8 cellular contexts compared by ENCODE assay signal in the genomic region with DNA sequence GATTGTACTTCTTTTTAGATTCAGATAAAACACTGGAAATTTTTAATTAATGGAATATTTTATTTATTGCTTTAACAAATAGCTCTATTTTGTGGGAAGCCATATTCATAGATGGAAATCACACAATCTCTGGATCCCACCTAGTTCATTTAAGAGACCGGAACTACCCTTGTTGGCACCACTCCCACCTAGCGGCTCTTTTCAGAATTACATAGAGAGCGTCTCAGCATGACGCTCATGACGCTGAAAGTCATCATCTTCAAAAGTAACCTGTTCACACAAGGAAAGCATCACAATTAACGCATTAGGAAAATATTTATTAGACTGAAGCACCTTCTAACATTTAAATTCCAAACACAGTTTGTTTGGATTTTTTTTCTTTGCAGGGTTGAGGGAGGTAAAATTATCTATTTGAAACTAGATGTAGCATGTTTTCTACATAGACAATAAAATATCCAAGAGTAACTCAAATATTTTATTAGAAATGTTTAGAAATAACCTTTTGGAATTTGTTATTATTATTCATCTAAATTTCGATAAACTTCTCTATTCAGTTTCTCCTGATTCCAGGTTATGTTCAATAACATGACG.
DNase-seq lines count a peak whose midpoint lies in the region; ATAC-seq and TF ChIP-seq lines count a peak whose summit lies in the region.

No MANE protein-coding gene starts in this region.

- H3K36me3 ChIP-seq in heart left ventricle (no peaks in the 10 kb centered on the region), HAP-1 (replicated peaks) (no peaks in the 10 kb centered on the region), Loucy (ENCODE audit: insufficient read depth, low read length) (no peaks in the 10 kb centered on the region), right lobe of liver (no peaks in the 10 kb centered on the region)

- H3K9ac ChIP-seq in Loucy (ENCODE audit: low read depth, low read length, poor library complexity, severe bottlenecking), result no peak overlapping the region

- peaks cover 0 to 4% (median 0%) of the 10 kb centered on the region in 12 donors for H3K9me3 ChIP-seq in heart left ventricle
- H3K9me3 ChIP-seq in HAP-1, result no peaks in the 10 kb centered on the region
- H3K9me3 ChIP-seq in Loucy (ENCODE audit: insufficient read depth, low read depth, low read length), result no peaks in the 10 kb centered on the region
- no peaks in the 10 kb centered on the region for H3K9me3 ChIP-seq in right lobe of liver

- 44 to 54% (median 46%) methylated on average over 8 of the region's 8 CpGs for WGBS in heart left ventricle, 4 donors
- 22% methylated on average over 8 of the region's 8 CpGs for WGBS in right lobe of liver (ENCODE audit: insufficient coverage, low coverage, low lambda C conversion rate, missing lambda C conversion rate)

- no peak for TF ChIP-seq POLR2A in heart left ventricle (IDR thresholded peaks at IDR 0.05)
- TF ChIP-seq POLR2A in right lobe of liver (IDR thresholded peaks at IDR 0.05), result no peak

- in situ Hi-C loops in HAP-1 (cut with MboI; ENCODE audit: low sequenced_read_pairs), result no loop called here

- H4K20me1 ChIP-seq in Loucy (ENCODE audit: insufficient read depth, low read length, poor library complexity, severe bottlenecking), result no peaks in the 10 kb centered on the region

- H3K27me3 ChIP-seq in heart left ventricle, result no peaks in the 10 kb centered on the region
- H3K27me3 ChIP-seq in HAP-1 (ENCODE audit: low read depth), result no peaks in the 10 kb centered on the region
- no peaks in the 10 kb centered on the region for H3K27me3 ChIP-seq in Loucy (ENCODE audit: insufficient read depth, low read length, poor library complexity, severe bottlenecking)
- H3K27me3 ChIP-seq in right lobe of liver, result no peaks in the 10 kb centered on the region

- H3K27ac Mint-ChIP-seq in activated CD4-positive, alpha-beta memory T cell treated with anti-CD3 and anti-CD28 coated beads for 36 hours, result no peak overlapping the region

- H3K27me3 Mint-ChIP-seq in activated CD4-positive, alpha-beta memory T cell treated with anti-CD3 and anti-CD28 coated beads for 36 hours, result peaks cover 2% of the 10 kb centered on the region

- CTCF ChIA-PET in activated CD4-positive, alpha-beta memory T cell treated with anti-CD3 and anti-CD28 coated beads for 36 hours (lab: Charles Lee), result no interaction called here

- no peaks in the 10 kb centered on the region for H3K4me1 Mint-ChIP-seq in activated CD4-positive, alpha-beta memory T cell treated with anti-CD3 and anti-CD28 coated beads for 36 hours (ENCODE audit: low read depth)

- no peaks in the 10 kb centered on the region for H3K4me1 ChIP-seq in heart left ventricle
- H3K4me1 ChIP-seq in HAP-1, result no peaks in the 10 kb centered on the region
- no peaks in the 10 kb centered on the region for H3K4me1 ChIP-seq in Loucy (ENCODE audit: insufficient read depth, low read length, poor library complexity, severe bottlenecking)
- no peaks in the 10 kb centered on the region for H3K4me1 ChIP-seq in right lobe of liver

- intact Hi-C loops in heart left ventricle (cut with DNase I), result loop anchor here in 1 of 10 donors (10.0 kb wide), 1 partner anchor 501 kb away; no protein-coding TSS in a partner anchor
- intact Hi-C loops in Right ventricle myocardium superior (cut with DNase I), result no loop called here
- intact Hi-C loops in activated CD4-positive, alpha-beta memory T cell treated with anti-CD3 and anti-CD28 coated beads for 36 hours (cut with micrococcal nuclease), result no loop called here
- intact Hi-C loops in right lobe of liver (cut with DNase I), result no loop called here

- H3K9me2 ChIP-seq in Loucy (replicated peaks; ENCODE audit: low read depth, low read length), result no peaks in the 10 kb centered on the region

- no peaks in the 10 kb centered on the region for H3K36me3 Mint-ChIP-seq in activated CD4-positive, alpha-beta memory T cell treated with anti-CD3 and anti-CD28 coated beads for 36 hours

- H3K27ac ChIP-seq in heart left ventricle (no peak overlapping the region), right lobe of liver (no peak overlapping the region)

- POLR2A ChIA-PET in activated CD4-positive, alpha-beta memory T cell treated with anti-CD3 and anti-CD28 coated beads for 36 hours (lab: Charles Lee), result no interaction called here

- TF ChIP-seq CTCF in heart left ventricle (IDR thresholded peaks at IDR 0.05) (peak; percentile 50 to 75 (median 60)), Loucy (conservative IDR thresholded peaks at IDR 0.05; ENCODE audit: low read length) (peak; percentile 83), right lobe of liver (IDR thresholded peaks at IDR 0.05) (peak; percentile 41 to 69 (median 55))

- no peaks in the 10 kb centered on the region for H3K79me2 ChIP-seq in Loucy (ENCODE audit: insufficient read depth, low read length)

- H3K4me3 Mint-ChIP-seq in activated CD4-positive, alpha-beta memory T cell treated with anti-CD3 and anti-CD28 coated beads for 36 hours, result no peak overlapping the region

- H3K4me2 ChIP-seq in Loucy (ENCODE audit: low read depth, low read length, poor library complexity, severe bottlenecking), result no peak overlapping the region

- peak in 2 of 5 donors; percentile 8 to 36 for DNase-seq in heart left ventricle
- DNase-seq in Right ventricle myocardium superior, result no peak
- DNase-seq in HAP-1 (ENCODE audit: low spot score in 2 of 2), result peak; percentile 7 to 78
- DNase-seq in activated CD4-positive, alpha-beta memory T cell treated with anti-CD3 and anti-CD28 coated beads for 36 hours, result peak; percentile 12
- DNase-seq in right lobe of liver, result no peak
- no peak for DNase-seq in mesenteric fat pad (ENCODE audit: low spot score)
- DNase-seq in NCI-H1105 treated with DMSO at 0.1 percent for 48 hours (lab: John Stamatoyannopoulos, UW), result no peak

- H3K9me3 Mint-ChIP-seq in activated CD4-positive, alpha-beta memory T cell treated with anti-CD3 and anti-CD28 coated beads for 36 hours, result no peaks in the 10 kb centered on the region

- ATAC-seq in heart left ventricle, result no peak
- ATAC-seq in Right ventricle myocardium superior (ENCODE audit: poor library complexity), result no peak
- ATAC-seq in right lobe of liver, result peak in 3 of 4 donors; percentile 50 to 53 (median 52)

- H2AFZ ChIP-seq in Loucy (ENCODE audit: low read length), result no peak overlapping the region

- no peaks in the 10 kb centered on the region for H3F3A ChIP-seq in Loucy (ENCODE audit: low read depth)

- H3K4me3 ChIP-seq in heart left ventricle (no peak overlapping the region), HAP-1 (no peak overlapping the region), Loucy (ENCODE audit: low read length, poor library complexity, severe bottlenecking) (no peak overlapping the region), right lobe of liver (no peak overlapping the region)

Comparison
In these comparisons a context has a peak if more than half of its experiments do, and no peak if none do; other contexts are left out.
1. ATAC-seq: peak in right lobe of liver (3 of 4); none in heart left ventricle (0 of 4) and Right ventricle myocardium superior (single experiment).
2. DNase-seq: peak in HAP-1 (2 of 2) and activated CD4-positive, alpha-beta memory T cell treated with anti-CD3 and anti-CD28 coated beads for 36 hours (single experiment); none in Right ventricle myocardium superior (single experiment), right lobe of liver (0 of 3), mesenteric fat pad (single experiment) and NCI-H1105 treated with DMSO at 0.1 percent for 48 hours (single experiment).
3. Peak in every context shown above with its lines, with median percentiles within 50 percentile points of each other: CTCF ChIP-seq.